In genomic region chr20:21322921-21323321, GRCh38 we compare ENCODE assay signal across 17 cellular contexts. TPM values are rescaled to one million over a fixed set of nuclear protein-coding genes. Genes with fewer than 3 reads are reported as not detected.
DNase-seq lines count a peak whose midpoint lies in the region; ATAC-seq and TF ChIP-seq lines count a peak whose summit lies in the region.
"Had no signal": no experiment of that assay in that cellular context is flagged by ENCODE, and none has a peak within 500 bp of the region (broad histone marks: within the 10 kb centered on the region; RNA-seq: fewer than 3 reads in every experiment).

No MANE protein-coding gene starts in this region.

- H3K4me3 ChIP-seq in left lung: no peak overlapping the region
- H3K4me3 ChIP-seq: dorsolateral prefrontal cortex, uterus had no signal

- H3K27ac Mint-ChIP-seq in activated naive CD4-positive, alpha-beta T cell treated with anti-CD3 and anti-CD28 coated beads for 36 hours: peak overlapping the region; percentile 18
- peak overlapping the region; percentile 50 for H3K27ac Mint-ChIP-seq in WTC11
- no peak overlapping the region for H3K27ac Mint-ChIP-seq in stimulated activated naive CD8-positive, alpha-beta T cell treated with anti-CD3 and anti-CD28 coated beads, Interleukin-15, amount 100 ng/mL, for 72 hours

- no peaks in the 10 kb centered on the region for H3K36me3 ChIP-seq in left lung
- H3K36me3 ChIP-seq: uterus had no signal

- DNase-seq in activated naive CD4-positive, alpha-beta T cell treated with anti-CD3 and anti-CD28 coated beads for 36 hours: no peak
- DNase-seq in activated naive CD4-positive, alpha-beta T cell treated with Interleukin-2 at 50 U/mL for 16 hours: no peak
- DNase-seq in WTC11 (ENCODE audit: low spot score) (no peak), fibroblast of gingiva (ENCODE audit: low read depth) (peak; percentile 4), left lung (no peak)
- no peak for DNase-seq in stimulated activated naive CD8-positive, alpha-beta T cell treated with anti-CD3 and anti-CD28 coated beads, Interleukin-15, amount 100 ng/mL, for 72 hours
- DNase-seq: AML-193; dorsolateral prefrontal cortex; NCI-H1092 treated with DMSO at 0.1 percent for 48 hours; NCI-H524 treated with DMSO at 0.1 percent for 48 hours; SIG-M5; stimulated activated CD4-positive, alpha-beta T cell treated with anti-CD3 and anti-CD28 coated beads, Interleukin-15, amount 100 ng/mL, for 24 hours; stimulated activated CD8-positive, alpha-beta memory T cell treated with anti-CD3 and anti-CD28 coated beads, Interleukin-4, amount 100 ng/mL, for 48 hours; uterus had no signal

- H3K9me3 Mint-ChIP-seq in activated naive CD4-positive, alpha-beta T cell treated with anti-CD3 and anti-CD28 coated beads for 36 hours: peaks cover 9% of the 10 kb centered on the region
- peaks cover 9% of the 10 kb centered on the region; the same call in 1 of the 2 replicates for H3K9me3 Mint-ChIP-seq in WTC11
- peaks cover 0 to 7% of the 10 kb centered on the region in 2 donors for H3K9me3 Mint-ChIP-seq in stimulated activated naive CD8-positive, alpha-beta T cell treated with anti-CD3 and anti-CD28 coated beads, Interleukin-15, amount 100 ng/mL, for 72 hours

- POLR2A ChIA-PET in WTC11 (lab: Charles Lee): no interaction called here

- TF ChIP-seq CTCF in WTC11 (IDR thresholded peaks at IDR 0.05): no peak
- no peak for TF ChIP-seq CTCF in left lung (IDR thresholded peaks at IDR 0.05)

- H3K4me1 Mint-ChIP-seq in activated naive CD4-positive, alpha-beta T cell treated with anti-CD3 and anti-CD28 coated beads for 36 hours (ENCODE audit: low read depth): peaks cover 67% of the 10 kb centered on the region
- peaks cover 51% of the 10 kb centered on the region for H3K4me1 Mint-ChIP-seq in WTC11
- peaks cover 75% of the 10 kb centered on the region for H3K4me1 Mint-ChIP-seq in stimulated activated naive CD8-positive, alpha-beta T cell treated with anti-CD3 and anti-CD28 coated beads, Interleukin-15, amount 100 ng/mL, for 72 hours

- no peaks in the 10 kb centered on the region for H3K27me3 ChIP-seq in left lung
- H3K27me3 ChIP-seq: dorsolateral prefrontal cortex, uterus had no signal

- CTCF ChIA-PET in activated naive CD4-positive, alpha-beta T cell treated with anti-CD3 and anti-CD28 coated beads for 36 hours (lab: Charles Lee): interaction anchor here (0.6 to 1.0 kb wide), 2 partner anchors 18 to 27 kb away, joined by 3 to 4 read pairs; no protein-coding TSS in a partner anchor
- CTCF ChIA-PET in WTC11 (lab: Charles Lee): interaction anchor here (0.9 to 1.2 kb wide), 2 partner anchors 88 to 295 kb away, joined by 3 read pairs; no protein-coding TSS in a partner anchor

- H3K27ac ChIP-seq in left lung: peak overlapping the region in 1 of 2 donors; percentile 11
- H3K27ac ChIP-seq: dorsolateral prefrontal cortex, uterus had no signal

- intact Hi-C loops in activated naive CD4-positive, alpha-beta T cell treated with anti-CD3 and anti-CD28 coated beads for 36 hours (cut with micrococcal nuclease): no loop called here
- intact Hi-C loops in left lung (cut with DNase I): no loop called here

- no peak overlapping the region for H3K4me3 Mint-ChIP-seq in activated naive CD4-positive, alpha-beta T cell treated with anti-CD3 and anti-CD28 coated beads for 36 hours
- H3K4me3 Mint-ChIP-seq in WTC11: no peak overlapping the region
- peak overlapping the region in 1 of 2 donors; percentile 14 for H3K4me3 Mint-ChIP-seq in stimulated activated naive CD8-positive, alpha-beta T cell treated with anti-CD3 and anti-CD28 coated beads, Interleukin-15, amount 100 ng/mL, for 72 hours

- H3K27me3 Mint-ChIP-seq in activated naive CD4-positive, alpha-beta T cell treated with anti-CD3 and anti-CD28 coated beads for 36 hours (ENCODE audit: low read depth): no peaks in the 10 kb centered on the region
- H3K27me3 Mint-ChIP-seq in WTC11 (ENCODE audit: low read depth): no peaks in the 10 kb centered on the region
- no peaks in the 10 kb centered on the region for H3K27me3 Mint-ChIP-seq in stimulated activated naive CD8-positive, alpha-beta T cell treated with anti-CD3 and anti-CD28 coated beads, Interleukin-15, amount 100 ng/mL, for 72 hours

- peaks cover 12 to 66% of the 10 kb centered on the region in 2 donors for H3K4me1 ChIP-seq in left lung

- peaks cover 32% of the 10 kb centered on the region for H3K36me3 Mint-ChIP-seq in activated naive CD4-positive, alpha-beta T cell treated with anti-CD3 and anti-CD28 coated beads for 36 hours (ENCODE audit: low read depth)
- H3K36me3 Mint-ChIP-seq in WTC11: peaks cover 7% of the 10 kb centered on the region

- ATAC-seq in WTC11 (peak; percentile 77), HG02852 (IDR thresholded peaks at IDR 0.05; ENCODE audit: unreplicated experiment) (no peak), GM18502 (IDR thresholded peaks at IDR 0.05; ENCODE audit: poor library complexity, unreplicated experiment) (no peak), left lung (no peak)
- peak; percentile 84 for ATAC-seq in stimulated activated naive CD8-positive, alpha-beta T cell treated with anti-CD3 and anti-CD28 coated beads, Interleukin-15, amount 100 ng/mL, for 72 hours
- ATAC-seq: activated CD4-positive, CD25-positive, alpha-beta regulatory T cell treated with anti-CD3 and anti-CD28 coated beads, Interleukin-2, amount 50 U/mL, for 24 hours had no signal

- H3K9me3 ChIP-seq in left lung: peaks cover 0 to 11% of the 10 kb centered on the region in 2 donors
- H3K9me3 ChIP-seq: uterus had no signal

TF ChIP-seq in WTC11, 78 proteins besides CTCF, POLR2A, EP300 and RAD21:
- TF ChIP-seq ARID4B (CRISPR knock-in tag; IDR thresholded peaks at IDR 0.05; ENCODE audit: borderline replicate concordance): no peak
- TF ChIP-seq, protein P1, sequence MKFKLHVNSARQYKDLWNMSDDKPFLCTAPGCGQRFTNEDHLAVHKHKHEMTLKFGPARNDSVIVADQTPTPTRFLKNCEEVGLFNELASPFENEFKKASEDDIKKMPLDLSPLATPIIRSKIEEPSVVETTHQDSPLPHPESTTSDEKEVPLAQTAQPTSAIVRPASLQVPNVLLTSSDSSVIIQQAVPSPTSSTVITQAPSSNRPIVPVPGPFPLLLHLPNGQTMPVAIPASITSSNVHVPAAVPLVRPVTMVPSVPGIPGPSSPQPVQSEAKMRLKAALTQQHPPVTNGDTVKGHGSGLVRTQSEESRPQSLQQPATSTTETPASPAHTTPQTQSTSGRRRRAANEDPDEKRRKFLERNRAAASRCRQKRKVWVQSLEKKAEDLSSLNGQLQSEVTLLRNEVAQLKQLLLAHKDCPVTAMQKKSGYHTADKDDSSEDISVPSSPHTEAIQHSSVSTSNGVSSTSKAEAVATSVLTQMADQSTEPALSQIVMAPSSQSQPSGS (CRISPR knock-in tag; IDR thresholded peaks at IDR 0.05; ENCODE audit: borderline replicate concordance, low read depth): no peak

RNA-seq across cellular contexts. Expression of gene XRN2, which starts 19.8 kb away (rescaled TPM):
- total RNA-seq in activated naive CD4-positive, alpha-beta T cell treated with anti-CD3 and anti-CD28 coated beads for 36 hours: 10 to 100 TPM; 76.5 to 81.9 TPM
- total RNA-seq in WTC11 (2021): 100 to 118 TPM (median 101 TPM) in 3 replicates
- total RNA-seq in left lung: 10 to 100 TPM; 45.9 to 59.9 TPM

Comparison
In these comparisons a context has a peak if more than half of its experiments do, and no peak if none do; other contexts are left out.
1. H3K27ac Mint-ChIP-seq: peak in activated naive CD4-positive, alpha-beta T cell treated with anti-CD3 and anti-CD28 coated beads for 36 hours (single experiment) and WTC11 (single experiment); none in stimulated activated naive CD8-positive, alpha-beta T cell treated with anti-CD3 and anti-CD28 coated beads, Interleukin-15, amount 100 ng/mL, for 72 hours (0 of 2).
2. ATAC-seq: peak in WTC11 (single experiment) and stimulated activated naive CD8-positive, alpha-beta T cell treated with anti-CD3 and anti-CD28 coated beads, Interleukin-15, amount 100 ng/mL, for 72 hours (single experiment); none in HG02852 (single experiment), GM18502 (single experiment) and left lung (single experiment).